In the genomic region with DNA sequence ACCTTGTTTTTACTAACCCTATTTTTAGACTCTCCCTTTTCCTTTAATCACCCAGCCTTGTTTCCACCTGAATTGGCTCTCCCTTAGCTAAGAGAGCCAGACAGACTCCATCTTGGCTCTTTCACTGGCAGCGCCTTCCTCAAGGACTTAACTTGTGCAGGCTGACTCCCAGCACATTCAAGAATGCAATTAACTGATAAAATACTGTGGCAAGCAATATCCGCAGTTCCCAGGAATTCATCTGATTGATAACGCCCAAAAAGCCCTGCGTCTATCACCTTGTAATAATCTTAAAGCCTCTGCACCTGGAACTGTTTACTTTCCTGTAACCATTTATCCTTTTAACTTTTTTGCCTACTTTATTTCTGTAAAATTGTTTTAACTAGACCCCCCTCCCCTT, we compare ENCODE assay signal across 13 cellular contexts. TPM values are rescaled to one million over a fixed set of nuclear protein-coding genes. Genes with fewer than 3 reads are reported as not detected.
DNase-seq lines count a peak whose midpoint lies in the region; ATAC-seq and TF ChIP-seq lines count a peak whose summit lies in the region.
"Not testable (repeated sequence)": the region's sequence is repeated elsewhere in the genome, so short reads cannot be mapped to it uniquely, and the experiment has no call there.
"Had no signal": no experiment of that assay in that cellular context is flagged by ENCODE, and none has a peak within 500 bp of the region (broad histone marks: within the 10 kb centered on the region; RNA-seq: fewer than 3 reads in every experiment).

No MANE protein-coding gene starts in this region.

- not testable (repeated sequence) for H3K36me3 Mint-ChIP-seq in GM23338 (ENCODE audit: low read depth); IgD-negative memory B cell; activated CD8-positive, alpha-beta memory T cell treated with anti-CD3 and anti-CD28 coated beads, Interleukin-2, amount 10 ng/mL, durations not matched to agents 7 days and 5 days; activated naive CD8-positive, alpha-beta T cell treated with anti-CD3 and anti-CD28 coated beads for 36 hours; endodermal cell (ENCODE audit: low read depth); naive B cell; stimulated activated effector memory CD8-positive, alpha-beta T cell treated with anti-CD3 and anti-CD28 coated beads, Interleukin-12 subunit alpha, Interleukin-12 subunit beta, amount 100 ng/mL, for 72 hours

- CTCF ChIA-PET in activated CD8-positive, alpha-beta memory T cell treated with anti-CD3 and anti-CD28 coated beads, Interleukin-2, amount 10 ng/mL, durations not matched to agents 7 days and 5 days (lab: Charles Lee) = interaction anchor here (1.0 to 1.7 kb wide), 3 partner anchors 20 to 30 kb away, joined by 3 to 4 read pairs (median 4); a partner anchor contains a TSS

- not testable (repeated sequence) for H3K4me1 Mint-ChIP-seq in GM23338
- H3K4me1 Mint-ChIP-seq in IgD-negative memory B cell = peaks cover 4 to 23% (median 15%) of the 10 kb centered on the region in 3 donors
- peaks cover 23% of the 10 kb centered on the region for H3K4me1 Mint-ChIP-seq in activated CD8-positive, alpha-beta memory T cell treated with anti-CD3 and anti-CD28 coated beads, Interleukin-2, amount 10 ng/mL, durations not matched to agents 7 days and 5 days
- H3K4me1 Mint-ChIP-seq in activated naive CD8-positive, alpha-beta T cell treated with anti-CD3 and anti-CD28 coated beads for 36 hours = peaks cover 45% of the 10 kb centered on the region
- H3K4me1 Mint-ChIP-seq in endodermal cell = peaks cover 53% of the 10 kb centered on the region
- H3K4me1 Mint-ChIP-seq in naive B cell = peaks cover 5 to 12% (median 10%) of the 10 kb centered on the region in 3 donors
- peaks cover 31% of the 10 kb centered on the region for H3K4me1 Mint-ChIP-seq in stimulated activated effector memory CD8-positive, alpha-beta T cell treated with anti-CD3 and anti-CD28 coated beads, Interleukin-12 subunit alpha, Interleukin-12 subunit beta, amount 100 ng/mL, for 72 hours

- H3K9me3 Mint-ChIP-seq in GM23338; IgD-negative memory B cell; activated CD8-positive, alpha-beta memory T cell treated with anti-CD3 and anti-CD28 coated beads, Interleukin-2, amount 10 ng/mL, durations not matched to agents 7 days and 5 days (ENCODE audit: low read depth); stimulated activated effector memory CD8-positive, alpha-beta T cell treated with anti-CD3 and anti-CD28 coated beads, Interleukin-12 subunit alpha, Interleukin-12 subunit beta, amount 100 ng/mL, for 72 hours: not testable (repeated sequence)
- peaks cover 11% of the 10 kb centered on the region for H3K9me3 Mint-ChIP-seq in activated naive CD8-positive, alpha-beta T cell treated with anti-CD3 and anti-CD28 coated beads for 36 hours
- H3K9me3 Mint-ChIP-seq in endodermal cell (peaks cover 18% of the 10 kb centered on the region), naive B cell (peaks cover 0 to 15% (median 0%) of the 10 kb centered on the region in 7 donors)

- not testable (repeated sequence) for H3K4me3 ChIP-seq in BLaER1; GM23338; endodermal cell (ENCODE audit: low read length)

- not testable (repeated sequence) for H3K27me3 ChIP-seq in BLaER1; GM23338 (ENCODE audit: insufficient read depth); endodermal cell (ENCODE audit: control insufficient read depth, insufficient read depth, low read length, poor library complexity, severe bottlenecking)

- H3K4me1 ChIP-seq in BLaER1 = peaks cover 100% of the 10 kb centered on the region
- peaks cover 31% of the 10 kb centered on the region for H3K4me1 ChIP-seq in GM23338 (ENCODE audit: insufficient read depth)
- peaks cover 14% of the 10 kb centered on the region for H3K4me1 ChIP-seq in endodermal cell (ENCODE audit: control insufficient read depth, insufficient read depth, low read length)

- H3K9me2 ChIP-seq in GM23338 (ENCODE audit: insufficient read depth) = not testable (repeated sequence)

- not testable (repeated sequence) for H3K9me3 ChIP-seq in BLaER1; endodermal cell (ENCODE audit: control insufficient read depth, low read length)

- H3K27ac Mint-ChIP-seq in GM23338 (peak overlapping the region; percentile 55; the same call in 1 of the 2 replicates), IgD-negative memory B cell (peak overlapping the region; percentile 60 to 97 (median 81)), naive B cell (peak overlapping the region in 5 of 6 donors; percentile 40 to 88 (median 75))
- not testable (repeated sequence) for H3K27ac Mint-ChIP-seq in activated CD8-positive, alpha-beta memory T cell treated with anti-CD3 and anti-CD28 coated beads, Interleukin-2, amount 10 ng/mL, durations not matched to agents 7 days and 5 days; activated naive CD8-positive, alpha-beta T cell treated with anti-CD3 and anti-CD28 coated beads for 36 hours; endodermal cell
- H3K27ac Mint-ChIP-seq in stimulated activated effector memory CD8-positive, alpha-beta T cell treated with anti-CD3 and anti-CD28 coated beads, Interleukin-12 subunit alpha, Interleukin-12 subunit beta, amount 100 ng/mL, for 72 hours = peak overlapping the region; percentile 60

- H3K9ac ChIP-seq in BLaER1 = peak overlapping the region; percentile 12; the same call in 1 of the 2 replicates
- peak overlapping the region; percentile 84 for H3K9ac ChIP-seq in endodermal cell (ENCODE audit: extremely low read depth, low read length, poor library complexity, severe bottlenecking)

- not testable (repeated sequence) for DNase-seq in GM23338 (ENCODE audit: low spot score); activated naive CD8-positive, alpha-beta T cell treated with anti-CD3 and anti-CD28 coated beads for 36 hours; naive B cell; stimulated activated effector memory CD8-positive, alpha-beta T cell treated with anti-CD3 and anti-CD28 coated beads, Interleukin-12 subunit alpha, Interleukin-12 subunit beta, amount 100 ng/mL, for 72 hours (ENCODE audit: low spot score in 2 of 2)
- DNase-seq in activated CD8-positive, alpha-beta memory T cell treated with anti-CD3 and anti-CD28 coated beads, Interleukin-2, amount 10 ng/mL, durations not matched to agents 7 days and 5 days = peak; percentile 8
- DNase-seq in endodermal cell = peak; percentile 56

- H3K27ac ChIP-seq in BLaER1 (peak overlapping the region; percentile 97), GM23338 (ENCODE audit: low read depth) (peak overlapping the region; percentile 84), endodermal cell (ENCODE audit: low read depth, low read length) (peak overlapping the region; percentile 77)

- ATAC-seq in GM23338; activated CD8-positive, alpha-beta memory T cell treated with anti-CD3 and anti-CD28 coated beads, Interleukin-2, amount 10 ng/mL, durations not matched to agents 7 days and 5 days; naive B cell (ENCODE audit: low read depth in 2 of 2); stimulated activated effector memory CD8-positive, alpha-beta T cell treated with anti-CD3 and anti-CD28 coated beads, Interleukin-12 subunit alpha, Interleukin-12 subunit beta, amount 100 ng/mL, for 72 hours: not testable (repeated sequence)

- not testable (repeated sequence) for H4K20me1 ChIP-seq in BLaER1; GM23338 (replicated peaks; ENCODE audit: insufficient read depth)

- H3K27me3 Mint-ChIP-seq in GM23338 (ENCODE audit: insufficient read depth, low read depth, poor library complexity); IgD-negative memory B cell; activated CD8-positive, alpha-beta memory T cell treated with anti-CD3 and anti-CD28 coated beads, Interleukin-2, amount 10 ng/mL, durations not matched to agents 7 days and 5 days; activated naive CD8-positive, alpha-beta T cell treated with anti-CD3 and anti-CD28 coated beads for 36 hours; endodermal cell (ENCODE audit: insufficient read depth); naive B cell: not testable (repeated sequence)

- H3K79me2 ChIP-seq in GM23338 (replicated peaks; ENCODE audit: insufficient read depth) = not testable (repeated sequence)

- 43 to 79% methylated on average over 3 to 4 of the region's 4 CpGs for WGBS in endodermal cell (ENCODE audit: insufficient coverage in 1 of 2, insufficient read length in 1 of 2), 2 experiments

- H3F3A ChIP-seq in GM23338 (replicated peaks; ENCODE audit: low read depth) = not testable (repeated sequence)

- not testable (repeated sequence) for H3K4me3 Mint-ChIP-seq in GM23338; activated CD8-positive, alpha-beta memory T cell treated with anti-CD3 and anti-CD28 coated beads, Interleukin-2, amount 10 ng/mL, durations not matched to agents 7 days and 5 days; endodermal cell; stimulated activated effector memory CD8-positive, alpha-beta T cell treated with anti-CD3 and anti-CD28 coated beads, Interleukin-12 subunit alpha, Interleukin-12 subunit beta, amount 100 ng/mL, for 72 hours
- H3K4me3 Mint-ChIP-seq in IgD-negative memory B cell (peak overlapping the region in 1 of 4 donors; percentile 37), naive B cell (peak overlapping the region in 1 of 8 donors; percentile 11)
- H3K4me3 Mint-ChIP-seq in activated naive CD8-positive, alpha-beta T cell treated with anti-CD3 and anti-CD28 coated beads for 36 hours = peak overlapping the region; percentile 4

- not testable (repeated sequence) for TF ChIP-seq CTCF in GM23338 (conservative IDR thresholded peaks at IDR 0.05; ENCODE audit: low read depth in 2 of 2); endodermal cell (conservative IDR thresholded peaks at IDR 0.05)

- peak overlapping the region; percentile 88; the same call in 1 of the 2 replicates for H2AFZ ChIP-seq in GM23338

- H3K4me2 ChIP-seq in BLaER1 = peak overlapping the region; percentile 99
- H3K4me2 ChIP-seq in GM23338 = not testable (repeated sequence)

- not testable (repeated sequence) for H3K36me3 ChIP-seq in BLaER1; GM23338 (ENCODE audit: insufficient read depth); endodermal cell (ENCODE audit: control insufficient read depth, insufficient read depth, low read length)

RNA-seq across cellular contexts. Expression of a gene that starts 29.1 kb away (rescaled TPM):
- not detected in 2 replicates for total RNA-seq in GM23338 (2014; rRNA removed; shearing (Covaris generic))
- polyA plus RNA-seq in GM23338 (2016; fragmentation: Nextera tagmentation; extraction: Ambion mirVana) (not detected in 2 replicates), IgD-negative memory B cell (not detected), naive B cell (ENCODE audit: low read depth in 6 of 6) (not detected)
- not detected for total RNA-seq in activated CD8-positive, alpha-beta memory T cell treated with anti-CD3 and anti-CD28 coated beads, Interleukin-2, amount 10 ng/mL, durations not matched to agents 7 days and 5 days
- total RNA-seq in activated naive CD8-positive, alpha-beta T cell treated with anti-CD3 and anti-CD28 coated beads for 36 hours = not detected
- not detected for total RNA-seq in endodermal cell
- not detected for polyA plus RNA-seq in endodermal cell (2013, experiment 1 of 2)
- polyA plus RNA-seq in endodermal cell (2013, experiment 2 of 2) = not detected
- total RNA-seq: A673; CD4-positive, alpha-beta memory T cell; GM23248; HT-29 had no signal
- polyA plus RNA-seq: BJ; CD4-positive, alpha-beta memory T cell; GM23248 had no signal

RNA-seq across cellular contexts. Expression of a gene that starts 32.4 kb away (rescaled TPM):
- total RNA-seq in GM23338 (2014; rRNA removed; shearing (Covaris generic)) = not detected in 2 replicates
- polyA plus RNA-seq in GM23338 (2016; fragmentation: Nextera tagmentation; extraction: Ambion mirVana) (not detected in 2 replicates), IgD-negative memory B cell (not detected), naive B cell (ENCODE audit: low read depth in 6 of 6) (not detected)
- not detected for total RNA-seq in activated CD8-positive, alpha-beta memory T cell treated with anti-CD3 and anti-CD28 coated beads, Interleukin-2, amount 10 ng/mL, durations not matched to agents 7 days and 5 days
- not detected for total RNA-seq in activated naive CD8-positive, alpha-beta T cell treated with anti-CD3 and anti-CD28 coated beads for 36 hours
- not detected for total RNA-seq in endodermal cell
- polyA plus RNA-seq in endodermal cell (2013, experiment 1 of 2) = not detected
- polyA plus RNA-seq in endodermal cell (2013, experiment 2 of 2) = not detected
- total RNA-seq: A673; CD4-positive, alpha-beta memory T cell; GM23248; HT-29 had no signal
- polyA plus RNA-seq: BJ; CD4-positive, alpha-beta memory T cell; GM23248 had no signal

RNA-seq across cellular contexts. Expression of a gene that starts 56.3 kb away (rescaled TPM):
- total RNA-seq in GM23338 (2014; rRNA removed; shearing (Covaris generic)) = not detected in 2 replicates
- not detected in 2 replicates for polyA plus RNA-seq in GM23338 (2016; fragmentation: Nextera tagmentation; extraction: Ambion mirVana)
- not detected for polyA plus RNA-seq in IgD-negative memory B cell
- total RNA-seq in activated CD8-positive, alpha-beta memory T cell treated with anti-CD3 and anti-CD28 coated beads, Interleukin-2, amount 10 ng/mL, durations not matched to agents 7 days and 5 days = not detected
- not detected for total RNA-seq in activated naive CD8-positive, alpha-beta T cell treated with anti-CD3 and anti-CD28 coated beads for 36 hours
- total RNA-seq in endodermal cell = not detected
- polyA plus RNA-seq in endodermal cell (2013, experiment 1 of 2) = not detected
- not detected for polyA plus RNA-seq in endodermal cell (2013, experiment 2 of 2)
- not detected for polyA plus RNA-seq in naive B cell (ENCODE audit: low read depth in 6 of 6)
- total RNA-seq: A673; CD4-positive, alpha-beta memory T cell; GM23248; HT-29 had no signal
- polyA plus RNA-seq: BJ; CD4-positive, alpha-beta memory T cell; GM23248 had no signal
